Comparison of ENCODE assay signal across 8 cellular contexts in the genomic region with DNA sequence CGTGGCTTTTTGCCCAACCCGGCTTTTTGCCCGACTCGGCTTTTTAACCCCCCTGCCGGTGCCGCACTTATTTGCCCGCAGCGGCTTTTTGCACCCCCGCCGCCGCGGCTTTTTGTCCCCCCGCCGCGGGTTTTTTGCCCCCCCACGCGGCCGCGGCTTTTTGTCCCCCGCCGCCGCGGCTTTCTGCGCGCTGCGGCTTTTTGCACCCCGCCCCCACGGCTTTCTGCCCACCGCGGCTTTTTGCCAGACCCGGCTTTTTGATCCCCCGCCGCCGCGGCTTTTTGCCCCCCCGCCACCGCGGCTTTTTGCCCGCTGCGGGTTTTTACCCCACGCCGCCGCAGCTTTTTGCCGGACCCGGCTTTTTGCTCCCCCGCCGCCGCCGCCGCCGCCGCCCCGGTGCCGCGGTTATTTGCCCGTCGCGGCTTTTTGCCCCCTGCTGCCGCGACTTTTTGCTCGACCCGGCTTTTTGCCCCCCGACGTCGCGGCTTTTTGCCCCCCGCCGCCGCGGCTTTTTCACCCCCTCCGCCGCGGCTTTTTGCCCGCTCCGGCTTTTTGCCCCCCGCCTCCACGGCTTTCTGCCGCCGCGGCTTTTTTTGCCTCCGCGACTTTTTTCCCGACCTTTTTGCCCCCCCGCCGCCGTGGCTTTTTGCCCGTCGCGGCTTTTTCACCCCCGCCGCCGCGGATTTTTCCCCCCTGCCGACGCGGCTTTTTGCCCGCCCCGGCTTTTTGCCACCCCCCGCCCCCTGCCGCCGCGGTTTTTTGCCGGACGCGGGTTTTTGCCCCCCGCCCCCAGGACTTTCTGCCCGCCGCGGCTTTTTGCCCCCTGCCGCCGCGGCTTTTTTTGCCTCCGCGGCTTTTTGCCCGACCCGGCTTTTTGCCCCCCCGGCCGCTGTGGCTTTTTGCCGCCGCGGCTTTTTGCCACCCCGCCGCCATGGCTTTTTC.
DNase-seq lines count a peak whose midpoint lies in the region; TF ChIP-seq lines count a peak whose summit lies in the region.

No MANE protein-coding gene starts in this region.

- no peaks in the 10 kb centered on the region for H3K36me3 ChIP-seq in kidney epithelial cell (ENCODE audit: control insufficient read depth, insufficient read depth, low read length)

- H3K4me1 Mint-ChIP-seq in type B pancreatic cell (ENCODE audit: unreplicated experiment): no peaks in the 10 kb centered on the region

- no peaks in the 10 kb centered on the region for H3K36me3 Mint-ChIP-seq in type B pancreatic cell

- H3K27me3 ChIP-seq in kidney epithelial cell (ENCODE audit: control insufficient read depth, insufficient read depth, low read length): peaks cover 20% of the 10 kb centered on the region

- H3K27ac Mint-ChIP-seq in type B pancreatic cell: no peak overlapping the region

- TF ChIP-seq CTCF in kidney epithelial cell (IDR thresholded peaks at IDR 0.05; ENCODE audit: insufficient read depth, low read length, poor library complexity, severe bottlenecking) (no peak), type B pancreatic cell (conservative IDR thresholded peaks at IDR 0.05) (no peak)

- no peaks in the 10 kb centered on the region for H3K9me3 Mint-ChIP-seq in type B pancreatic cell

- no peak overlapping the region for H3K4me3 Mint-ChIP-seq in type B pancreatic cell

- H3K27me3 Mint-ChIP-seq in type B pancreatic cell: peaks cover 6% of the 10 kb centered on the region

- peak overlapping the region; percentile 33 for H3K4me3 ChIP-seq in kidney epithelial cell (ENCODE audit: low read depth, low read length)

- peak; percentile 28 for DNase-seq in activated naive CD4-positive, alpha-beta T cell treated with Interleukin-2 at 50 U/mL for 16 hours
- DNase-seq in activated naive CD4-positive, alpha-beta T cell (lab: John Stamatoyannopoulos, UW): no peak
- DNase-seq in astrocyte of the hippocampus (ENCODE audit: low read depth, low spot score) (peak; percentile 76), kidney epithelial cell (ENCODE audit: low read depth) (no peak), type B pancreatic cell (ENCODE audit: extremely low spot score, unreplicated experiment) (peak; percentile 86), SHP77 treated with DMSO at 0.1 percent for 48 hours (lab: John Stamatoyannopoulos, UW) (no peak), SW 1271 (lab: John Stamatoyannopoulos, UW) (no peak), NCI-H526 treated with DMSO at 0.1 percent for 48 hours (lab: John Stamatoyannopoulos, UW) (no peak)

Comparison
In these comparisons a context has a peak if more than half of its experiments do, and no peak if none do; other contexts are left out.
1. DNase-seq: peak in activated naive CD4-positive, alpha-beta T cell treated with Interleukin-2 at 50 U/mL for 16 hours (single experiment), astrocyte of the hippocampus (single experiment) and type B pancreatic cell (single experiment); none in activated naive CD4-positive, alpha-beta T cell (0 of 4), kidney epithelial cell (single experiment), SHP77 treated with DMSO at 0.1 percent for 48 hours (single experiment), SW 1271 (0 of 2) and NCI-H526 treated with DMSO at 0.1 percent for 48 hours (single experiment).